27 cellular contexts compared by ENCODE assay signal in genomic region chr4:173696551-173696950, GRCh38.
"Had no signal": no experiment of that assay in that cellular context is flagged by ENCODE, and none has a peak within 500 bp of the region (broad histone marks: within the 10 kb centered on the region; RNA-seq: fewer than 3 reads in every experiment).

No MANE protein-coding gene starts in this region.

- H3K4me3 ChIP-seq: ascending aorta, breast epithelium, MG63, SJSA1 had no signal

- H3K4me1 ChIP-seq: ascending aorta, breast epithelium, SJSA1 had no signal

- H3K27me3 ChIP-seq: ascending aorta, breast epithelium, MG63, SJSA1 had no signal

- DNase-seq: activated CD4-positive, alpha-beta T cell treated with anti-CD3 and anti-CD28 coated beads for 36 hours; activated CD4-positive, alpha-beta T cell treated with anti-CD3 and anti-CD28 coated beads, Interleukin-2, amount 10 ng/mL, durations not matched to agents 7 days and 5 days; activated CD4-positive, alpha-beta T cell treated with anti-CD3 and anti-CD28 coated beads, Interleukin-2, amount 50 U/mL, for 48 hours; activated CD8-positive, alpha-beta T cell treated with anti-CD3 and anti-CD28 coated beads, Interleukin-2, amount 10 ng/mL, durations not matched to agents 7 days and 5 days; activated gamma-delta T cell; activated naive CD4-positive, alpha-beta T cell treated with Interleukin-2 at 50 U/mL for 16 hours; activated naive CD8-positive, alpha-beta T cell treated with anti-CD3 and anti-CD28 coated beads, Interleukin-2, amount 10 ng/mL, durations not matched to agents 7 days and 5 days; activated T-cell treated with anti-CD3 and anti-CD28 coated beads, Interleukin-2, amount 50 U/mL, for 24 hours; amygdala; Kasumi-1; KG1; MG63; NCI-H1048; NCI-H1105 treated with DMSO at 0.1 percent for 48 hours; NCI-H1436; NCI-H1694; NCI-H1930; NCI-H2081 treated with DMSO at 0.1 percent for 48 hours; NCI-H226; NCI-H524 treated with DMSO at 0.1 percent for 48 hours; SHP77 treated with DMSO at 0.1 percent for 48 hours; SK-N-SH had no signal

- ATAC-seq: activated CD4-positive, alpha-beta T cell treated with anti-CD3 and anti-CD28 coated beads for 36 hours; activated CD4-positive, CD25-positive, alpha-beta regulatory T cell treated with anti-CD3 and anti-CD28 coated beads, Interleukin-2, amount 50 U/mL, for 24 hours; activated CD8-positive, alpha-beta T cell treated with anti-CD3 and anti-CD28 coated beads, Interleukin-2, amount 10 ng/mL, durations not matched to agents 7 days and 5 days; Panc1 had no signal

- H3K36me3 ChIP-seq: ascending aorta, breast epithelium, MG63, SJSA1 had no signal

- H3K27ac ChIP-seq: ascending aorta, breast epithelium, SJSA1 had no signal

- H3K9me3 ChIP-seq: ascending aorta, breast epithelium, MG63, SJSA1, SK-N-SH had no signal
